In the genomic region with DNA sequence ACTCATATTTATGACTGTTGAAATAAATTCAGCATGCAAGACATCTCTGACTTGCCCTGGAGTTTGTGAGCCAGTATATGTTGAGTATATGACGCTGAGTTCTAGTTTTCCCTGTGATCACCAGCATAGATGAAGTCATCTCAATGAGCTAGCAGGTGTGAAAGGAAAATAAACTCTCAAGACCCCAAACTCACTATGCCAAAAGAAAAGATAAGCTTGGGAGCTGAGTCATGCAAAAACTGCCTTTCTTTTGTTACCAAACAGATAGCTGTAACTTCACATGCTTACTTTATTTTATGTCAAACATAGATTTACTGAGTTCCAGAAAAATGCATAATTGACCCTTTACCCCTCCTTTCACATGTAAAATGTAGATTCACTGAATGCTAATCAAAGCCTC, we compare ENCODE assay signal across 3 cellular contexts.
A peak's percentile ranks its signal among the peaks of the same experiment; 100 is the strongest.
TF ChIP-seq lines count a peak whose summit lies in the region.

No MANE protein-coding gene starts in this region.

TF ChIP-seq in HEK293, 187 proteins besides CTCF, POLR2A, EP300 and RAD21:
- TF ChIP-seq ZNF629 (tag by site-specific recombination; IDR thresholded peaks at IDR 0.05) (peak; percentile 29; the same call in 1 of the 2 replicates), ZNF133 (tag by site-specific recombination; IDR thresholded peaks at IDR 0.05) (no peak), ZBTB1 (tag by site-specific recombination; IDR thresholded peaks at IDR 0.05) (no peak), ZNF335 (tag by site-specific recombination; conservative IDR thresholded peaks at IDR 0.05) (0 out of 2 replicates have a peak, but pooled peaks have one; percentile 19)
- TF ChIP-seq, protein P1, sequence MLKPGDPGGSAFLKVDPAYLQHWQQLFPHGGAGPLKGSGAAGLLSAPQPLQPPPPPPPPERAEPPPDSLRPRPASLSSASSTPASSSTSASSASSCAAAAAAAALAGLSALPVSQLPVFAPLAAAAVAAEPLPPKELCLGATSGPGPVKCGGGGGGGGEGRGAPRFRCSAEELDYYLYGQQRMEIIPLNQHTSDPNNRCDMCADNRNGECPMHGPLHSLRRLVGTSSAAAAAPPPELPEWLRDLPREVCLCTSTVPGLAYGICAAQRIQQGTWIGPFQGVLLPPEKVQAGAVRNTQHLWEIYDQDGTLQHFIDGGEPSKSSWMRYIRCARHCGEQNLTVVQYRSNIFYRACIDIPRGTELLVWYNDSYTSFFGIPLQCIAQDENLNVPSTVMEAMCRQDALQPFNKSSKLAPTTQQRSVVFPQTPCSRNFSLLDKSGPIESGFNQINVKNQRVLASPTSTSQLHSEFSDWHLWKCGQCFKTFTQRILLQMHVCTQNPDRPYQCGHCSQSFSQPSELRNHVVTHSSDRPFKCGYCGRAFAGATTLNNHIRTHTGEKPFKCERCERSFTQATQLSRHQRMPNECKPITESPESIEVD (tag by site-specific recombination; IDR thresholded peaks at IDR 0.05) = peak; percentile 37; the same call in 1 of the 2 replicates
- TF ChIP-seq, protein P2, sequence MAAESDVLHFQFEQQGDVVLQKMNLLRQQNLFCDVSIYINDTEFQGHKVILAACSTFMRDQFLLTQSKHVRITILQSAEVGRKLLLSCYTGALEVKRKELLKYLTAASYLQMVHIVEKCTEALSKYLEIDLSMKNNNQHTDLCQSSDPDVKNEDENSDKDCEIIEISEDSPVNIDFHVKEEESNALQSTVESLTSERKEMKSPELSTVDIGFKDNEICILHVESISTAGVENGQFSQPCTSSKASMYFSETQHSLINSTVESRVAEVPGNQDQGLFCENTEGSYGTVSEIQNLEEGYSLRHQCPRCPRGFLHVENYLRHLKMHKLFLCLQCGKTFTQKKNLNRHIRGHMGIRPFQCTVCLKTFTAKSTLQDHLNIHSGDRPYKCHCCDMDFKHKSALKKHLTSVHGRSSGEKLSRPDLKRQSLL (tag by site-specific recombination; IDR thresholded peaks at IDR 0.05) = no peak

TF ChIP-seq in K562, 482 proteins besides CTCF, POLR2A, EP300 and RAD21 (continues in another document):
- TF ChIP-seq SMARCA4 (IDR thresholded peaks at IDR 0.05) (peak; percentile 63; the same call in 1 of the 2 replicates), E2F3 (CRISPR knock-in tag; IDR thresholded peaks at IDR 0.05) (no peak), BHLHE40 (IDR thresholded peaks at IDR 0.05; ENCODE audit: low read length) (no peak), ATF7 (IDR thresholded peaks at IDR 0.05) (peak; percentile 58; the same call in 1 of the 2 replicates), ZNF354B (CRISPR knock-in tag; IDR thresholded peaks at IDR 0.05) (no peak), TCF3 (CRISPR knock-in tag; IDR thresholded peaks at IDR 0.05) (peak; percentile 11; the same call in 1 of the 2 replicates), MAFK (IDR thresholded peaks at IDR 0.05; ENCODE audit: low read length) (peak; percentile 44; the same call in 1 of the 2 replicates), JUND (IDR thresholded peaks at IDR 0.05; ENCODE audit: borderline replicate concordance, low read depth, low read length) (peak; percentile 60; the same call in 1 of the 2 replicates), JUND (tag; IDR thresholded peaks at IDR 0.05; ENCODE audit: borderline replicate concordance, low read depth, low read length) (peak; percentile 69; the same call in 2 of the 3 replicates), HDAC3 (IDR thresholded peaks at IDR 0.05; ENCODE audit: borderline replicate concordance, partially characterized antibody) (no peak), GTF2E2 (tag; IDR thresholded peaks at IDR 0.05) (no peak), SLC30A9 (CRISPR knock-in tag; IDR thresholded peaks at IDR 0.05) (no peak), SMARCE1 (IDR thresholded peaks at IDR 0.05) (0 out of 2 replicates have a peak, but pooled peaks have one; percentile 51), MBD2 (IDR thresholded peaks at IDR 0.05; ENCODE audit: borderline replicate concordance, low read depth) (no peak), ZKSCAN1 (IDR thresholded peaks at IDR 0.05; ENCODE audit: low read depth, low read length) (no peak), HDAC8 (tag; IDR thresholded peaks at IDR 0.05) (no peak), ZC3H8 (IDR thresholded peaks at IDR 0.05) (no peak), ARID1B (IDR thresholded peaks at IDR 0.05) (peak; percentile 69)
- TF ChIP-seq, protein P3, sequence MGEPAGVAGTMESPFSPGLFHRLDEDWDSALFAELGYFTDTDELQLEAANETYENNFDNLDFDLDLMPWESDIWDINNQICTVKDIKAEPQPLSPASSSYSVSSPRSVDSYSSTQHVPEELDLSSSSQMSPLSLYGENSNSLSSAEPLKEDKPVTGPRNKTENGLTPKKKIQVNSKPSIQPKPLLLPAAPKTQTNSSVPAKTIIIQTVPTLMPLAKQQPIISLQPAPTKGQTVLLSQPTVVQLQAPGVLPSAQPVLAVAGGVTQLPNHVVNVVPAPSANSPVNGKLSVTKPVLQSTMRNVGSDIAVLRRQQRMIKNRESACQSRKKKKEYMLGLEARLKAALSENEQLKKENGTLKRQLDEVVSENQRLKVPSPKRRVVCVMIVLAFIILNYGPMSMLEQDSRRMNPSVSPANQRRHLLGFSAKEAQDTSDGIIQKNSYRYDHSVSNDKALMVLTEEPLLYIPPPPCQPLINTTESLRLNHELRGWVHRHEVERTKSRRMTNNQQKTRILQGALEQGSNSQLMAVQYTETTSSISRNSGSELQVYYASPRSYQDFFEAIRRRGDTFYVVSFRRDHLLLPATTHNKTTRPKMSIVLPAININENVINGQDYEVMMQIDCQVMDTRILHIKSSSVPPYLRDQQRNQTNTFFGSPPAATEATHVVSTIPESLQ (CRISPR knock-in tag; IDR thresholded peaks at IDR 0.05) = no peak
- TF ChIP-seq, protein P4, sequence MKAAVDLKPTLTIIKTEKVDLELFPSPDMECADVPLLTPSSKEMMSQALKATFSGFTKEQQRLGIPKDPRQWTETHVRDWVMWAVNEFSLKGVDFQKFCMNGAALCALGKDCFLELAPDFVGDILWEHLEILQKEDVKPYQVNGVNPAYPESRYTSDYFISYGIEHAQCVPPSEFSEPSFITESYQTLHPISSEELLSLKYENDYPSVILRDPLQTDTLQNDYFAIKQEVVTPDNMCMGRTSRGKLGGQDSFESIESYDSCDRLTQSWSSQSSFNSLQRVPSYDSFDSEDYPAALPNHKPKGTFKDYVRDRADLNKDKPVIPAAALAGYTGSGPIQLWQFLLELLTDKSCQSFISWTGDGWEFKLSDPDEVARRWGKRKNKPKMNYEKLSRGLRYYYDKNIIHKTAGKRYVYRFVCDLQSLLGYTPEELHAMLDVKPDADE (conservative IDR thresholded peaks at IDR 0.05; ENCODE audit: control insufficient read depth, low read depth, low read length) = no peak
- TF ChIP-seq, protein P5, sequence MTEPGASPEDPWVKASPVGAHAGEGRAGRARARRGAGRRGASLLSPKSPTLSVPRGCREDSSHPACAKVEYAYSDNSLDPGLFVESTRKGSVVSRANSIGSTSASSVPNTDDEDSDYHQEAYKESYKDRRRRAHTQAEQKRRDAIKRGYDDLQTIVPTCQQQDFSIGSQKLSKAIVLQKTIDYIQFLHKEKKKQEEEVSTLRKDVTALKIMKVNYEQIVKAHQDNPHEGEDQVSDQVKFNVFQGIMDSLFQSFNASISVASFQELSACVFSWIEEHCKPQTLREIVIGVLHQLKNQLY (CRISPR knock-in tag; conservative IDR thresholded peaks at IDR 0.05) = no peak
- TF ChIP-seq, protein P6, sequence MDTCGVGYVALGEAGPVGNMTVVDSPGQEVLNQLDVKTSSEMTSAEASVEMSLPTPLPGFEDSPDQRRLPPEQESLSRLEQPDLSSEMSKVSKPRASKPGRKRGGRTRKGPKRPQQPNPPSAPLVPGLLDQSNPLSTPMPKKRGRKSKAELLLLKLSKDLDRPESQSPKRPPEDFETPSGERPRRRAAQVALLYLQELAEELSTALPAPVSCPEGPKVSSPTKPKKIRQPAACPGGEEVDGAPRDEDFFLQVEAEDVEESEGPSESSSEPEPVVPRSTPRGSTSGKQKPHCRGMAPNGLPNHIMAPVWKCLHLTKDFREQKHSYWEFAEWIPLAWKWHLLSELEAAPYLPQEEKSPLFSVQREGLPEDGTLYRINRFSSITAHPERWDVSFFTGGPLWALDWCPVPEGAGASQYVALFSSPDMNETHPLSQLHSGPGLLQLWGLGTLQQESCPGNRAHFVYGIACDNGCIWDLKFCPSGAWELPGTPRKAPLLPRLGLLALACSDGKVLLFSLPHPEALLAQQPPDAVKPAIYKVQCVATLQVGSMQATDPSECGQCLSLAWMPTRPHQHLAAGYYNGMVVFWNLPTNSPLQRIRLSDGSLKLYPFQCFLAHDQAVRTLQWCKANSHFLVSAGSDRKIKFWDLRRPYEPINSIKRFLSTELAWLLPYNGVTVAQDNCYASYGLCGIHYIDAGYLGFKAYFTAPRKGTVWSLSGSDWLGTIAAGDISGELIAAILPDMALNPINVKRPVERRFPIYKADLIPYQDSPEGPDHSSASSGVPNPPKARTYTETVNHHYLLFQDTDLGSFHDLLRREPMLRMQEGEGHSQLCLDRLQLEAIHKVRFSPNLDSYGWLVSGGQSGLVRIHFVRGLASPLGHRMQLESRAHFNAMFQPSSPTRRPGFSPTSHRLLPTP (IDR thresholded peaks at IDR 0.05; ENCODE audit: borderline replicate concordance, extremely low read depth, insufficient read length) = no peak

TF ChIP-seq in HEK293T, 16 proteins besides CTCF, POLR2A, EP300 and RAD21:
- no peak for TF ChIP-seq ZNF384 (IDR thresholded peaks at IDR 0.05)
- TF ChIP-seq TARDBP (IDR thresholded peaks at IDR 0.05) = no peak
